Comparison of ENCODE assay signal across 1 cellular context in the genomic region with DNA sequence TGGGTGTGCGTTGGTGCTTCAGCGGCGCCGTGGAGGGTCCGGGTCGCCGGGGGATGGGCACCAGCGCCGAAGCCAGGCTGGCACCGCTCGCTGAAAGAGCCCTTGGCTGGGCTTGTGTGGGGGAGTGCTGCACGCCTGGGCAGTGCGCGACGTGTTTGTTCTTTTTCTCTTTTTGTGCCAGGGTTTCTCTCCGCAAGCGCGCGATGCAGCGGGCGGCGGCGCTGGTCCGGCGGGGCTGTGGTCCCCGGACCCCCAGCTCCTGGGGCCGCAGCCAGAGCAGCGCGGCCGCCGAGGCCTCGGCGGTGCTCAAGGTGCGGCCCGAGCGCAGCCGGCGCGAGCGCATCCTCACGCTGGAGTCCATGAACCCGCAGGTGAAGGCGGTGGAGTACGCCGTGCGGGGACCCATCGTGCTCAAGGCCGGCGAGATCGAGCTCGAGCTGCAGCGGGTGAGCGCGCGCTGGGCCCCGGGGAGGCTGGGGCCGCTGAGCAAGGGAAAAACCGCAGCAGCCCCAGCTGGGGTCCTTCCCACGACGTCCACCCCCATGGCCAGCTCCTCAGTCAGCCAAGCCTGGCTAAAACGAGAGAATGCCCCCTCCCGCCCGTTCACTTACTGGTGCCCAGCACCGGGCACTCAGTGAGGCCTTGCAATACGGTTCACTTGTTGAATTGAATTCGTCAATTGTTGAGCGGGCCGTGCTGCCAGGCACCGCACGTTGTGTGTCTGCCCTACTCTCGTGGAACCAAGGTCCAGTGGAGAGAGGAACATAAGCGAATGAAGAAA.
TF ChIP-seq lines count a peak whose summit lies in the region.

No MANE protein-coding gene starts in this region.

TF ChIP-seq in HepG2, 621 proteins besides CTCF, POLR2A, EP300 and RAD21 (continued from another document and continues in another):
- TF ChIP-seq, protein P1, sequence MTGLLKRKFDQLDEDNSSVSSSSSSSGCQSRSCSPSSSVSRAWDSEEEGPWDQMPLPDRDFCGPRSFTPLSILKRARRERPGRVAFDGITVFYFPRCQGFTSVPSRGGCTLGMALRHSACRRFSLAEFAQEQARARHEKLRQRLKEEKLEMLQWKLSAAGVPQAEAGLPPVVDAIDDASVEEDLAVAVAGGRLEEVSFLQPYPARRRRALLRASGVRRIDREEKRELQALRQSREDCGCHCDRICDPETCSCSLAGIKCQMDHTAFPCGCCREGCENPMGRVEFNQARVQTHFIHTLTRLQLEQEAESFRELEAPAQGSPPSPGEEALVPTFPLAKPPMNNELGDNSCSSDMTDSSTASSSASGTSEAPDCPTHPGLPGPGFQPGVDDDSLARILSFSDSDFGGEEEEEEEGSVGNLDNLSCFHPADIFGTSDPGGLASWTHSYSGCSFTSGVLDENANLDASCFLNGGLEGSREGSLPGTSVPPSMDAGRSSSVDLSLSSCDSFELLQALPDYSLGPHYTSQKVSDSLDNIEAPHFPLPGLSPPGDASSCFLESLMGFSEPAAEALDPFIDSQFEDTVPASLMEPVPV (CRISPR knock-in tag; IDR thresholded peaks at IDR 0.05): no peak
- 0 out of 2 replicates have a peak, but pooled peaks have one; percentile 12 for TF ChIP-seq ZNF121 (CRISPR knock-in tag; IDR thresholded peaks at IDR 0.05)
- peak; percentile 60; the same call in 1 of the 2 replicates for TF ChIP-seq ZNF646 (CRISPR knock-in tag; IDR thresholded peaks at IDR 0.05)
- TF ChIP-seq ZNF75D (CRISPR knock-in tag; IDR thresholded peaks at IDR 0.05; ENCODE audit: borderline replicate concordance): no peak
- TF ChIP-seq NCOA2 (CRISPR knock-in tag; IDR thresholded peaks at IDR 0.05): no peak
- TF ChIP-seq, protein P2, sequence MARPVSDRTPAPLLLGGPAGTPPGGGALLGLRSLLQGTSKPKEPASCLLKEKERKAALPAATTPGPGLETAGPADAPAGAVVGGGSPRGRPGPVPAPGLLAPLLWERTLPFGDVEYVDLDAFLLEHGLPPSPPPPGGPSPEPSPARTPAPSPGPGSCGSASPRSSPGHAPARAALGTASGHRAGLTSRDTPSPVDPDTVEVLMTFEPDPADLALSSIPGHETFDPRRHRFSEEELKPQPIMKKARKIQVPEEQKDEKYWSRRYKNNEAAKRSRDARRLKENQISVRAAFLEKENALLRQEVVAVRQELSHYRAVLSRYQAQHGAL (CRISPR knock-in tag; IDR thresholded peaks at IDR 0.05; ENCODE audit: not compliant biosample characterization): no peak
- TF ChIP-seq ZNF33A (CRISPR knock-in tag; IDR thresholded peaks at IDR 0.05; ENCODE audit: borderline replicate concordance): no peak
- no peak for TF ChIP-seq ZBTB7B (CRISPR knock-in tag; IDR thresholded peaks at IDR 0.05)
- TF ChIP-seq CHD4 (IDR thresholded peaks at IDR 0.05; ENCODE audit: borderline replicate concordance, low read length): no peak
- TF ChIP-seq ZFX (CRISPR knock-in tag; IDR thresholded peaks at IDR 0.05; ENCODE audit: low read depth): no peak
- TF ChIP-seq ZHX1 (CRISPR knock-in tag; IDR thresholded peaks at IDR 0.05; ENCODE audit: low read depth): no peak
- no peak for TF ChIP-seq ZNF20 (CRISPR knock-in tag; IDR thresholded peaks at IDR 0.05)
- no peak for TF ChIP-seq SRSF4 (IDR thresholded peaks at IDR 0.05; ENCODE audit: low read depth, low read length, poor library complexity, severe bottlenecking)
- TF ChIP-seq ZBTB3 (CRISPR knock-in tag; IDR thresholded peaks at IDR 0.05; ENCODE audit: borderline replicate concordance, low read depth): no peak; the same call in 1 of the 2 replicates
- TF ChIP-seq ADNP (CRISPR knock-in tag; IDR thresholded peaks at IDR 0.05): no peak
- TF ChIP-seq ZNF552 (CRISPR knock-in tag; IDR thresholded peaks at IDR 0.05; ENCODE audit: borderline replicate concordance): no peak
- TF ChIP-seq ZNF569 (CRISPR knock-in tag; IDR thresholded peaks at IDR 0.05; ENCODE audit: borderline replicate concordance): no peak
- TF ChIP-seq, protein P3, sequence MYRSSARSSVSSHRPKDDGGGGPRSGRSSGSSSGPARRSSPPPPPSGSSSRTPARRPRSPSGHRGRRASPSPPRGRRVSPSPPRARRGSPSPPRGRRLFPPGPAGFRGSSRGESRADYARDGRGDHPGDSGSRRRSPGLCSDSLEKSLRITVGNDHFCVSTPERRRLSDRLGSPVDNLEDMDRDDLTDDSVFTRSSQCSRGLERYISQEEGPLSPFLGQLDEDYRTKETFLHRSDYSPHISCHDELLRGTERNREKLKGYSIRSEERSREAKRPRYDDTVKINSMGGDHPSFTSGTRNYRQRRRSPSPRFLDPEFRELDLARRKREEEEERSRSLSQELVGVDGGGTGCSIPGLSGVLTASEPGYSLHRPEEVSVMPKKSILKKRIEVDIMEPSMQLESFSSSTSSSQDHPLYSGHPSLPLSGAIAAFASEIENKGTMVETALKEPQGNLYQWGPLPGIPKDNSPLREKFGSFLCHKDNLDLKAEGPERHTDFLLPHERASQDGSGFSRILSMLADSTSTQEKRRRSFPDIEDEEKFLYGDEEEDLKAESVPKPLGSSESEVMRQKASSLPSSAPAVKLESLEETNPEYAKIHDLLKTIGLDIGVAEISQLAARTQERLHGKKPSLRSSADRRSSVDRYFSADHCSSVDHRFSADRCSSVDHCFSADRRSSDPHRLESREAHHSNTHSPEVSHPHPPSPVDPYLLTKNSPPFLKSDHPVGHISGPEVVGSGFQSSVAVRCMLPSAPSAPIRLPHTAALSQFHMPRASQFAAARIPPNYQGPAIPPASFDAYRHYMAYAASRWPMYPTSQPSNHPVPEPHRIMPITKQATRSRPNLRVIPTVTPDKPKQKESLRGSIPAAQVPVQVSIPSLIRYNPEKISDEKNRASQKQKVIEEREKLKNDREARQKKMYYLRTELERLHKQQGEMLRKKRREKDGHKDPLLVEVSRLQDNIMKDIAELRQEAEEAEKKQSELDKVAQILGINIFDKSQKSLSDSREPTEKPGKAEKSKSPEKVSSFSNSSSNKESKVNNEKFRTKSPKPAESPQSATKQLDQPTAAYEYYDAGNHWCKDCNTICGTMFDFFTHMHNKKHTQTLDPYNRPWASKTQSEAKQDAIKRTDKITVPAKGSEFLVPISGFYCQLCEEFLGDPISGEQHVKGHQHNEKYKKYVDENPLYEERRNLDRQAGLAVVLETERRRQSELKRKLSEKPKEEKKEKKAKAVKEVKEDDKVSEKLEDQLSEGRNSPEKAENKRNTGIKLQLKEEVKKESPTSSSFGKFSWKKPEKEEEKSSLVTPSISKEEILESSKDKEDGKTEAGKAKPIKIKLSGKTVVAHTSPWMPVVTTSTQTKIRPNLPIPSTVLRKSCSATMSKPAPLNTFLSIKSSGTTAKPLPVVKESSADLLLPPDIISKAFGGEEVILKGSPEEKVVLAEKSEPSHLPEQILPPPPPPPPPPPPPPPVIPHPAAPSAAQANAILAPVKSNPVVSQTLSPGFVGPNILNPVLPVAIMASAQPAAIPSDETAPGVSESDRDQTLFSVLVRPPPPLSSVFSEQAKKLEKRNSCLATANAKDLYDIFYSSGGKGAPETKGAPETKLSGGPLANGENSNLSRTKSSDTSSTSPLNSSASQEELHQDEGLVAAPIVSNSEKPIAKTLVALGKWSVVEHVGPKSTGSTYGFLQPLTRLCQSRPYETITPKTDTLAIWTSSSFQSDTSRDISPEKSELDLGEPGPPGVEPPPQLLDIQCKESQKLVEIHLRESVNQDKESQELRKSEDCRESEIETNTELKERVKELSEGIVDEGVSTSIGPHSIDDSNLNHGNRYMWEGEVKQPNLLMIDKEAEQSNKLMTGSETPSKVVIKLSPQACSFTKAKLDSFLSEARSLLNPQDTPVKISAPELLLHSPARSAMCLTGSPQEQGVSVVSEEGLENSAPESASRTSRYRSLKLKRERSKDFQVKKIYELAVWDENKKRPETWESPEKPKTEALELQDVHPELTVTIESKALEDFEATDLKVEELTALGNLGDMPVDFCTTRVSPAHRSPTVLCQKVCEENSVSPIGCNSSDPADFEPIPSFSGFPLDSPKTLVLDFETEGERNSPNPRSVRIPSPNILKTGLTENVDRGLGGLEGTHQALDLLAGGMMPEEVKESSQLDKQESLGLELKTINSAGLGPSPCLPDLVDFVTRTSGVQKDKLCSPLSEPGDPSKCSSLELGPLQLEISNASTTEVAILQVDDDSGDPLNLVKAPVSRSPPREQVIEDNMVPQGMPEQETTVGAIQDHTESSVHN (CRISPR knock-in tag; IDR thresholded peaks at IDR 0.05): no peak
- TF ChIP-seq ZNF232 (CRISPR knock-in tag; IDR thresholded peaks at IDR 0.05; ENCODE audit: borderline replicate concordance): no peak
- TF ChIP-seq IRF2 (CRISPR knock-in tag; IDR thresholded peaks at IDR 0.05): no peak
- TF ChIP-seq MIER3 (CRISPR knock-in tag; IDR thresholded peaks at IDR 0.05; ENCODE audit: borderline replicate concordance): no peak
- TF ChIP-seq, protein P4, sequence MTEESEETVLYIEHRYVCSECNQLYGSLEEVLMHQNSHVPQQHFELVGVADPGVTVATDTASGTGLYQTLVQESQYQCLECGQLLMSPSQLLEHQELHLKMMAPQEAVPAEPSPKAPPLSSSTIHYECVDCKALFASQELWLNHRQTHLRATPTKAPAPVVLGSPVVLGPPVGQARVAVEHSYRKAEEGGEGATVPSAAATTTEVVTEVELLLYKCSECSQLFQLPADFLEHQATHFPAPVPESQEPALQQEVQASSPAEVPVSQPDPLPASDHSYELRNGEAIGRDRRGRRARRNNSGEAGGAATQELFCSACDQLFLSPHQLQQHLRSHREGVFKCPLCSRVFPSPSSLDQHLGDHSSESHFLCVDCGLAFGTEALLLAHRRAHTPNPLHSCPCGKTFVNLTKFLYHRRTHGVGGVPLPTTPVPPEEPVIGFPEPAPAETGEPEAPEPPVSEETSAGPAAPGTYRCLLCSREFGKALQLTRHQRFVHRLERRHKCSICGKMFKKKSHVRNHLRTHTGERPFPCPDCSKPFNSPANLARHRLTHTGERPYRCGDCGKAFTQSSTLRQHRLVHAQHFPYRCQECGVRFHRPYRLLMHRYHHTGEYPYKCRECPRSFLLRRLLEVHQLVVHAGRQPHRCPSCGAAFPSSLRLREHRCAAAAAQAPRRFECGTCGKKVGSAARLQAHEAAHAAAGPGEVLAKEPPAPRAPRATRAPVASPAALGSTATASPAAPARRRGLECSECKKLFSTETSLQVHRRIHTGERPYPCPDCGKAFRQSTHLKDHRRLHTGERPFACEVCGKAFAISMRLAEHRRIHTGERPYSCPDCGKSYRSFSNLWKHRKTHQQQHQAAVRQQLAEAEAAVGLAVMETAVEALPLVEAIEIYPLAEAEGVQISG (CRISPR knock-in tag; IDR thresholded peaks at IDR 0.05): no peak
- no peak for TF ChIP-seq NFYB (CRISPR knock-in tag; IDR thresholded peaks at IDR 0.05)
- TF ChIP-seq, protein P5, sequence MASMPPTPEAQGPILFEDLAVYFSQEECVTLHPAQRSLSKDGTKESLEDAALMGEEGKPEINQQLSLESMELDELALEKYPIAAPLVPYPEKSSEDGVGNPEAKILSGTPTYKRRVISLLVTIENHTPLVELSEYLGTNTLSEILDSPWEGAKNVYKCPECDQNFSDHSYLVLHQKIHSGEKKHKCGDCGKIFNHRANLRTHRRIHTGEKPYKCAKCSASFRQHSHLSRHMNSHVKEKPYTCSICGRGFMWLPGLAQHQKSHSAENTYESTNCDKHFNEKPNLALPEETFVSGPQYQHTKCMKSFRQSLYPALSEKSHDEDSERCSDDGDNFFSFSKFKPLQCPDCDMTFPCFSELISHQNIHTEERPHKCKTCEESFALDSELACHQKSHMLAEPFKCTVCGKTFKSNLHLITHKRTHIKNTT (CRISPR knock-in tag; IDR thresholded peaks at IDR 0.05): no peak
- TF ChIP-seq FOSL1 (CRISPR knock-in tag; IDR thresholded peaks at IDR 0.05; ENCODE audit: borderline replicate concordance): no peak
